21 cellular contexts compared by ENCODE assay signal in the genomic region with DNA sequence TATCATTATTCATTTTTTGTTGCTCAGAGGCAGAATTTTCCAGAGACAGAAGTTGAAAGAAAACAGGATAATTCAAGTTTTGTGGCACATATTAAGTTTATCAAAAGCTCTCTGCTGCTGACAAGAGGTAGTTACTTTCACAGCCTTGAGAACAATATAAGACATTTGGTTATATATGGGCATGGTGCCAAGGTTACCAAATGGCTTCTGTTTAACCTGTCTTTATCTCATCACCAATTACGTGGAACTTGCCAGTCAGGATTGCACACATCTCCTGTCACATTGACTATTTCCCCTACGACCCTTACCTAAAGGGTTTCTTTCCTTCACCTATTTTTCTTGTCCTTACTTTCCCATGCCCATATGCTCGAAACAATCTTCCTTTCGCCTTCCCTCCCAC. TPM values are rescaled to one million over a fixed set of nuclear protein-coding genes. Genes with fewer than 3 reads are reported as not detected.
DNase-seq lines count a peak whose midpoint lies in the region; ATAC-seq and TF ChIP-seq lines count a peak whose summit lies in the region.
"Had no signal": no experiment of that assay in that cellular context is flagged by ENCODE, and none has a peak within 500 bp of the region (broad histone marks: within the 10 kb centered on the region; RNA-seq: fewer than 3 reads in every experiment).

No MANE protein-coding gene starts in this region.

- H3K4me3 Mint-ChIP-seq in HFFc6 (no peak overlapping the region), brain (peak overlapping the region in 2 of 5 experiments; percentile 0 to 7)
- no peak overlapping the region for H3K4me3 Mint-ChIP-seq in activated T-helper 17 cell treated with anti-CD3 and anti-CD28 coated beads, Interleukin-2, amount 50 U/mL, for 72 hours
- H3K4me3 Mint-ChIP-seq: B cell, GM23338, neural crest cell had no signal

- H3K27ac Mint-ChIP-seq in HFFc6, result peak overlapping the region; percentile 42
- H3K27ac Mint-ChIP-seq in brain, result peak overlapping the region in 3 of 5 experiments; percentile 5 to 59 (median 9)
- no peak overlapping the region for H3K27ac Mint-ChIP-seq in activated T-helper 17 cell treated with anti-CD3 and anti-CD28 coated beads, Interleukin-2, amount 50 U/mL, for 72 hours
- H3K27ac Mint-ChIP-seq: B cell, GM23338 had no signal

- CTCF ChIA-PET in SK-N-SH (lab: Yijun Ruan, JAX), result interaction anchor here (1.2 to 1.9 kb wide), 3 partner anchors 9 to 20 kb away, joined by 3 to 5 read pairs (median 4); no protein-coding TSS in a partner anchor

- H3K27me3 Mint-ChIP-seq in HFFc6 (ENCODE audit: insufficient read depth) (peaks cover 3% of the 10 kb centered on the region), brain (no peaks in the 10 kb centered on the region)
- no peaks in the 10 kb centered on the region for H3K27me3 Mint-ChIP-seq in activated T-helper 17 cell treated with anti-CD3 and anti-CD28 coated beads, Interleukin-2, amount 50 U/mL, for 72 hours
- H3K27me3 Mint-ChIP-seq: B cell had no signal

- H3K4me1 ChIP-seq in sigmoid colon, result peaks cover 0 to 76% (median 51%) of the 10 kb centered on the region in 4 donors
- peaks cover 21 to 38% of the 10 kb centered on the region in 2 experiments; a peak in 2 of 4 replicates for H3K4me1 ChIP-seq in SK-N-SH (ENCODE audit: control insufficient read depth in 1 of 2, insufficient read depth in 2 of 2, low read depth in 1 of 2, low read length in 1 of 2)

- TF ChIP-seq RAD21 in SK-N-SH (IDR thresholded peaks at IDR 0.05; ENCODE audit: low read length), result no peak

- peaks cover 100% of the 10 kb centered on the region for H3K79me2 ChIP-seq in SK-N-SH (ENCODE audit: insufficient read depth)

- no peak overlapping the region for H3K4me3 ChIP-seq in sigmoid colon
- H3K4me3 ChIP-seq in SK-N-SH (ENCODE audit: low read depth in 2 of 2, low read length in 1 of 2), result no peak overlapping the region; a peak in 1 of 4 replicates
- H3K4me3 ChIP-seq: body of pancreas, GM23338, lower lobe of right lung, Peyer's patch, SJCRH30 had no signal

- H3K36me3 Mint-ChIP-seq in HFFc6 (ENCODE audit: low read depth) (peaks cover 31% of the 10 kb centered on the region), brain (peaks cover 65% of the 10 kb centered on the region)
- peaks cover 8% of the 10 kb centered on the region for H3K36me3 Mint-ChIP-seq in activated T-helper 17 cell treated with anti-CD3 and anti-CD28 coated beads, Interleukin-2, amount 50 U/mL, for 72 hours (ENCODE audit: low read depth)

- no peak for ATAC-seq in activated T-helper 17 cell treated with anti-CD3 and anti-CD28 coated beads, Interleukin-2, amount 50 U/mL, for 72 hours (replicated peaks)
- ATAC-seq: body of pancreas, GM23338, lower lobe of right lung had no signal

- 56 to 72% methylated on average over 4 of the region's 4 CpGs for WGBS in sigmoid colon, 2 donors
- 91% methylated on average over 4 of the region's 4 CpGs for WGBS in SK-N-SH (ENCODE audit: low lambda C conversion rate)

- TF ChIP-seq EP300 in sigmoid colon (IDR thresholded peaks at IDR 0.05) (no peak), SK-N-SH (IDR thresholded peaks at IDR 0.05; ENCODE audit: borderline replicate concordance in 1 of 2, low read depth in 1 of 2, low read length in 1 of 2) (no peak)

- H3K36me3 ChIP-seq in sigmoid colon (no peaks in the 10 kb centered on the region), SK-N-SH (replicated peaks in 1 of 2; ENCODE audit: control insufficient read depth in 1 of 2, insufficient read depth in 2 of 2, low read length in 1 of 2) (peaks cover 7 to 29% of the 10 kb centered on the region in 2 experiments)
- H3K36me3 ChIP-seq: lower lobe of right lung, Peyer's patch, SJCRH30 had no signal

- DNase-seq in NCI-H510A treated with DMSO at 0.1 percent for 48 hours (lab: John Stamatoyannopoulos, UW) (peak; percentile 4), NCI-H510A (lab: John Stamatoyannopoulos, UW) (no peak), HFFc6 (no peak), sigmoid colon (no peak), Kasumi-1 (lab: John Stamatoyannopoulos, UW) (no peak), SK-N-SH (no peak)
- DNase-seq: activated gamma-delta T cell; body of pancreas; effector CD8-positive, alpha-beta T cell; GDM1; KG1; lower lobe of right lung; NCI-H1694; Peyer's patch; SJCRH30 had no signal

- H3K9me2 ChIP-seq in SK-N-SH, result no peaks in the 10 kb centered on the region

- TF ChIP-seq CTCF in HFFc6 (IDR thresholded peaks at IDR 0.05) (no peak), brain (conservative IDR thresholded peaks at IDR 0.05) (no peak), sigmoid colon (IDR thresholded peaks at IDR 0.05) (no peak), SK-N-SH (IDR thresholded peaks at IDR 0.05) (no peak)

- no peak overlapping the region for H3K9ac ChIP-seq in SK-N-SH

- H3K4me1 Mint-ChIP-seq in HFFc6 (ENCODE audit: low read depth) (peaks cover 96% of the 10 kb centered on the region), brain (peaks cover 97% of the 10 kb centered on the region)
- peaks cover 31% of the 10 kb centered on the region for H3K4me1 Mint-ChIP-seq in activated T-helper 17 cell treated with anti-CD3 and anti-CD28 coated beads, Interleukin-2, amount 50 U/mL, for 72 hours

- H4K20me1 ChIP-seq in SK-N-SH (ENCODE audit: insufficient read depth), result peaks cover 99% of the 10 kb centered on the region

- peaks cover 30% of the 10 kb centered on the region for H3F3A ChIP-seq in SK-N-SH (replicated peaks; ENCODE audit: insufficient read depth)

- POLR2A ChIA-PET in SK-N-SH (lab: Yijun Ruan, JAX), result no interaction called here

- H3K27ac ChIP-seq in sigmoid colon (peak overlapping the region in 3 of 4 donors; percentile 6 to 78 (median 18)), SK-N-SH (ENCODE audit: low read depth in 2 of 2, low read length in 1 of 2) (no peak overlapping the region; a peak in 1 of 4 replicates)
- H3K27ac ChIP-seq: body of pancreas, Peyer's patch, SJCRH30 had no signal

- no peak overlapping the region for H3K4me2 ChIP-seq in SK-N-SH
- H3K4me2 ChIP-seq: GM23338 had no signal

- TF ChIP-seq POLR2A in sigmoid colon (IDR thresholded peaks at IDR 0.05), result no peak

- H3K27me3 ChIP-seq in sigmoid colon (no peaks in the 10 kb centered on the region), SK-N-SH (ENCODE audit: insufficient read depth) (no peaks in the 10 kb centered on the region)
- H3K27me3 ChIP-seq: body of pancreas, Peyer's patch, SJCRH30 had no signal

- H2AFZ ChIP-seq in SK-N-SH (ENCODE audit: low read depth), result no peak overlapping the region
- H2AFZ ChIP-seq: GM23338 had no signal

- H3K9me3 ChIP-seq in sigmoid colon (no peaks in the 10 kb centered on the region), SK-N-SH (no peaks in the 10 kb centered on the region)
- H3K9me3 ChIP-seq: body of pancreas, lower lobe of right lung, Peyer's patch, SJCRH30 had no signal

- peaks cover 5% of the 10 kb centered on the region; the same call in 1 of the 2 replicates for H3K9me3 Mint-ChIP-seq in HFFc6
- H3K9me3 Mint-ChIP-seq in brain, result peaks cover 11 to 33% (median 23%) of the 10 kb centered on the region in 5 experiments
- H3K9me3 Mint-ChIP-seq in activated T-helper 17 cell treated with anti-CD3 and anti-CD28 coated beads, Interleukin-2, amount 50 U/mL, for 72 hours, result peaks cover 3% of the 10 kb centered on the region

- intact Hi-C loops in sigmoid colon (cut with DNase I), result no loop called here

TF ChIP-seq in SK-N-SH, 30 proteins besides CTCF, POLR2A, EP300 and RAD21:
- TF ChIP-seq, protein P1, sequence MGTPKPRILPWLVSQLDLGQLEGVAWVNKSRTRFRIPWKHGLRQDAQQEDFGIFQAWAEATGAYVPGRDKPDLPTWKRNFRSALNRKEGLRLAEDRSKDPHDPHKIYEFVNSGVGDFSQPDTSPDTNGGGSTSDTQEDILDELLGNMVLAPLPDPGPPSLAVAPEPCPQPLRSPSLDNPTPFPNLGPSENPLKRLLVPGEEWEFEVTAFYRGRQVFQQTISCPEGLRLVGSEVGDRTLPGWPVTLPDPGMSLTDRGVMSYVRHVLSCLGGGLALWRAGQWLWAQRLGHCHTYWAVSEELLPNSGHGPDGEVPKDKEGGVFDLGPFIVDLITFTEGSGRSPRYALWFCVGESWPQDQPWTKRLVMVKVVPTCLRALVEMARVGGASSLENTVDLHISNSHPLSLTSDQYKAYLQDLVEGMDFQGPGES (IDR thresholded peaks at IDR 0.05; ENCODE audit: low read depth, low read length), result no peak
- no peak for TF ChIP-seq SMC3 (IDR thresholded peaks at IDR 0.05; ENCODE audit: low read depth, low read length)
- TF ChIP-seq JUND (IDR thresholded peaks at IDR 0.05), result no peak
- TF ChIP-seq MEF2A (IDR thresholded peaks at IDR 0.05; ENCODE audit: borderline replicate concordance, low read depth), result no peak
- TF ChIP-seq, protein P2, sequence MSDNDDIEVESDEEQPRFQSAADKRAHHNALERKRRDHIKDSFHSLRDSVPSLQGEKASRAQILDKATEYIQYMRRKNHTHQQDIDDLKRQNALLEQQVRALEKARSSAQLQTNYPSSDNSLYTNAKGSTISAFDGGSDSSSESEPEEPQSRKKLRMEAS (IDR thresholded peaks at IDR 0.05; ENCODE audit: low read depth), result no peak
- no peak for TF ChIP-seq CHD2 (IDR thresholded peaks at IDR 0.05; ENCODE audit: low read length, partially characterized antibody)
- TF ChIP-seq RCOR1 (IDR thresholded peaks at IDR 0.05; ENCODE audit: low read length), result no peak
- TF ChIP-seq GABPA (IDR thresholded peaks at IDR 0.05; ENCODE audit: low read depth), result no peak
- no peak for TF ChIP-seq TAF1 (IDR thresholded peaks at IDR 0.05; ENCODE audit: borderline replicate concordance, low read depth, low read length)
- TF ChIP-seq FOSL2 (IDR thresholded peaks at IDR 0.05; ENCODE audit: borderline replicate concordance, low read depth), result no peak
- TF ChIP-seq GATA2 (CRISPR knock-in tag; IDR thresholded peaks at IDR 0.05), result no peak
TF ChIP-seq in SK-N-SH: peak in this region for 0.

RNA-seq across cellular contexts. Expression of a gene that starts 35.9 kb away (rescaled TPM):
- 10 to 100 TPM; 29.4 to 45.0 (median 34.0) TPM for total RNA-seq in HFFc6 (2021; fragmentation: NEBNext Ultra II Directional; extraction: Animal tissue kit (Norgen Biotek cat#: 25700))
- polyA plus RNA-seq in brain (ENCODE audit: insufficient read depth, low read depth, low replicate concordance) (11.2 TPM), sigmoid colon (1 to 10 TPM in 1 of 3 donors, under 1 TPM in 2; 0.60 to 7.8 (median 0.69) TPM), SK-N-SH (2012; rRNA removed) (7.5 and 12.8 TPM in 2 replicates)
- total RNA-seq in sigmoid colon, result 10 to 100 TPM; 21.2 to 52.1 (median 25.1) TPM
- polyA plus RNA-seq in SK-N-SH (2012; cell fraction: cytosol; rRNA removed), result 4.9 and 5.2 TPM in 2 replicates
- polyA plus RNA-seq in SK-N-SH (2012; cell fraction: nucleus; rRNA removed), result 12.9 and 16.8 TPM in 2 replicates
- total RNA-seq in activated T-helper 17 cell treated with anti-CD3 and anti-CD28 coated beads, Interleukin-2, amount 50 U/mL, for 72 hours, result 10 to 100 TPM; 32.8 to 40.6 TPM
- total RNA-seq: HT-29 had no signal

Comparison
In these comparisons a context has a peak if more than half of its experiments do, and no peak if none do; other contexts are left out.
1. H3K27ac ChIP-seq: peak in sigmoid colon (3 of 4); none in SK-N-SH (0 of 2).